30 cellular contexts compared by ENCODE assay signal in genomic region chr10:37314350-37314749, GRCh38.
"Had no signal": no experiment of that assay in that cellular context is flagged by ENCODE, and none has a peak within 500 bp of the region (broad histone marks: within the 10 kb centered on the region; RNA-seq: fewer than 3 reads in every experiment).

No MANE protein-coding gene starts in this region.

- H2AFZ ChIP-seq: neural progenitor cell had no signal

- H3K9me3 ChIP-seq: lower lobe of right lung, neutrophil, ovary, testis, thyroid gland, upper lobe of left lung, vagina had no signal

- H3K27me3 ChIP-seq: left lung, neural progenitor cell, neutrophil, ovary, stomach, testis, thyroid gland, transverse colon, upper lobe of left lung, vagina had no signal

- H3K27ac ChIP-seq: left lung, lower lobe of right lung, neural progenitor cell, neutrophil, ovary, skin epidermis, stomach, testis, thyroid gland, transverse colon, upper lobe of left lung, vagina had no signal

- H3K36me3 ChIP-seq: left lung, lower lobe of right lung, neural progenitor cell, neutrophil, ovary, stomach, thyroid gland, transverse colon, upper lobe of left lung, vagina had no signal

- DNase-seq: hypothalamus; immature natural killer cell; kidney; left colon; left lung; lower lobe of right lung; mesendoderm; naive B cell; natural killer cell; nephron progenitor cell; ovary; retina; right cardiac atrium; stimulated activated CD4-positive, alpha-beta T cell treated with anti-CD3 and anti-CD28 coated beads, Interleukin-12 subunit alpha, Interleukin-12 subunit beta, amount 100 ng/mL, for 4 hours; stimulated activated CD4-positive, alpha-beta T cell treated with anti-CD3 and anti-CD28 coated beads, Interleukin-15, amount 100 ng/mL, for 24 hours; stimulated activated CD4-positive, alpha-beta T cell treated with anti-CD3 and anti-CD28 coated beads, Interleukin-2, amount 100 ng/mL, for 24 hours; stimulated activated CD4-positive, alpha-beta T cell treated with anti-CD3 and anti-CD28 coated beads, Interleukin-4, amount 100 ng/mL, for 1 hour; stimulated activated naive B cell treated with anti-CD40 and anti-IgM and Interleukin-4, amounts not matched to agents 10 μg/mL and 1 μg/mL and 100 μg/mL, for 72 hours; stimulated activated naive CD8-positive, alpha-beta T cell treated with anti-CD3 and anti-CD28 coated beads, Interleukin-15, Interleukin-2, amounts not matched to agents 100 U/mL and 50 U/mL, for 24 hours; stomach; testis; thyroid gland; transverse colon; upper lobe of left lung had no signal

- FAIRE-seq: islet of Langerhans, kidney had no signal

- H3K4me3 ChIP-seq: left lung, lower lobe of right lung, neural progenitor cell, ovary, skin epidermis, stomach, testis, thyroid gland, transverse colon, upper lobe of left lung, vagina had no signal

- H3K4me2 ChIP-seq: neural progenitor cell had no signal

- H3K4me1 ChIP-seq: left lung, lower lobe of right lung, neural progenitor cell, stomach, testis, thyroid gland, transverse colon, upper lobe of left lung, vagina had no signal

- H3K9ac ChIP-seq: neural progenitor cell had no signal

- ATAC-seq: left colon; left lung; lower lobe of right lung; natural killer cell; right cardiac atrium; sciatic nerve; stimulated activated naive B cell treated with anti-CD40 and anti-IgM and Interleukin-4, amounts not matched to agents 10 μg/mL and 1 μg/mL and 100 μg/mL, for 72 hours; stimulated activated naive CD8-positive, alpha-beta T cell treated with anti-CD3 and anti-CD28 coated beads, Interleukin-15, Interleukin-2, amounts not matched to agents 100 U/mL and 50 U/mL, for 24 hours had no signal
